ENCODE assay signal across 9 cellular contexts in the genomic region with DNA sequence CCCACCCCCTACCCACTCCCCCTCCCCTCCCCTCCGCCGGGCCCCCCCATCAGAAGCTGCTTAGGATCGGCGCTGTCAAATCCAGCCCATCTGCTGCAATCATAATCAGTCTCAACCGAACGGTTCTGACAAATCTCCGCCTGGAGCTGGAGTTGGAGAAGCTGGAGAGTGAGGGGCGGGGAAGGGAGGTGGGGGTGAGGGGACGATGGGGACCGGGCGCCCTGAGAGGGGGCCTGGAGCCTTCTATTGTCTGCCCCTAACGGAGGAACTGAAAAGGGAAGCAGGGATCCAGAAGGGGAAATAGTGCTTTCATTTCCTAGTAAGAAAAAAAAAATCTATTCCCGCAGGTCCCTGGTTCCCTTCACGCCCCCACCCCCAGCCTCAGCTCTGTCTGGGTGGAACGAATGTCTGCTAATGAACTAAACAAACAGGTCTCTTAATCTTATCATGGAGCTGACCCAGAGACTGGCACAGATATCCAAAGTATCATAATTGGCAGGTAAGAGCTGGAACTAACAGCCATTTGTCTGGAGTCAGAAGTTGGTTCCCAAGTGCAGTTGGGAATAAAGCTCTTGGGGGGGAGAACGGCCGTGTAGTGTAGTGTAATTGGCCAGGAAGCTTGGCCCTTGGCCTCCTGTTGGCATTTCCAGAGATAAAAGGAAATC.
A peak's percentile ranks its signal among the peaks of the same experiment; 100 is the strongest.
DNase-seq lines count a peak whose midpoint lies in the region; ATAC-seq, FAIRE-seq and TF ChIP-seq lines count a peak whose summit lies in the region.
"Had no signal": no experiment of that assay in that cellular context is flagged by ENCODE, and none has a peak within 500 bp of the region (broad histone marks: within the 10 kb centered on the region; RNA-seq: fewer than 3 reads in every experiment).

No MANE protein-coding gene starts in this region.

- in situ Hi-C loops in astrocyte of the cerebellum (cut with HindIII; ENCODE audit: low sequenced_read_pairs), result no loop called here

- ATAC-seq in upper lobe of left lung (ENCODE audit: low FRiP score in 2 of 2) (no peak), GM18867 (IDR thresholded peaks at IDR 0.05; ENCODE audit: unreplicated experiment) (no peak)

- no peaks in the 10 kb centered on the region for H3K36me3 Mint-ChIP-seq in MCF 10A (ENCODE audit: insufficient read depth, unreplicated experiment)
- no peaks in the 10 kb centered on the region for H3K36me3 Mint-ChIP-seq in CD4-positive, alpha-beta memory T cell

- DNase-seq in breast epithelium (ENCODE audit: low spot score in 2 of 2), result no peak
- no peak for DNase-seq in MCF 10A (ENCODE audit: unreplicated experiment)
- DNase-seq in astrocyte of the cerebellum (ENCODE audit: low read depth), result no peak
- no peak for DNase-seq in keratinocyte (ENCODE audit: low read depth, low spot score)
- no peak for DNase-seq in upper lobe of left lung
- no peak for DNase-seq in CD4-positive, alpha-beta memory T cell
- DNase-seq in activated naive CD4-positive, alpha-beta T cell (lab: John Stamatoyannopoulos, UW), result no peak

- H3K4me2 ChIP-seq in keratinocyte (ENCODE audit: control insufficient read depth, extremely low read depth, insufficient read depth, low read depth, low read length), result peak overlapping the region; percentile 82

- TF ChIP-seq POLR2A in breast epithelium (IDR thresholded peaks at IDR 0.05) (no peak), upper lobe of left lung (IDR thresholded peaks at IDR 0.05) (no peak)

- H2AFZ ChIP-seq in keratinocyte (ENCODE audit: control insufficient read depth, low read length), result no peak overlapping the region

- H3K27ac ChIP-seq in breast epithelium, result peak overlapping the region; percentile 30 to 65
- H3K27ac ChIP-seq in keratinocyte (ENCODE audit: control insufficient read depth, insufficient read depth, low read length), result no peak overlapping the region
- peak overlapping the region; percentile 57 to 80 (median 72) for H3K27ac ChIP-seq in upper lobe of left lung
- H3K27ac ChIP-seq in CD4-positive, alpha-beta memory T cell (ENCODE audit: low read depth, low read length), result no peak overlapping the region
- H3K27ac ChIP-seq: BLaER1 had no signal

- intact Hi-C loops in breast epithelium (cut with DNase I; ENCODE audit: low total_unique reads) (no loop called here), MCF 10A (cut with micrococcal nuclease) (no loop called here)
- intact Hi-C loops in CD4-positive, alpha-beta memory T cell (cut with micrococcal nuclease), result no loop called here

- peak; percentile 41 for FAIRE-seq in keratinocyte (lab: Jason Lieb, UNC)

- H4K20me1 ChIP-seq in keratinocyte (ENCODE audit: control insufficient read depth, extremely low read depth, insufficient read depth, low read length), result no peaks in the 10 kb centered on the region

- H3K4me3 Mint-ChIP-seq in MCF 10A (ENCODE audit: unreplicated experiment), result no peak overlapping the region
- no peak overlapping the region for H3K4me3 Mint-ChIP-seq in CD4-positive, alpha-beta memory T cell

- H3K79me2 ChIP-seq in keratinocyte (ENCODE audit: control insufficient read depth, insufficient read depth, low read length), result no peaks in the 10 kb centered on the region

- dilution Hi-C loops in keratinocyte (cut with MboI; ENCODE audit: extremely low pct_ligation_motif_present, low sequenced_read_pairs), result no loop called here

- no peaks in the 10 kb centered on the region for H3K27me3 Mint-ChIP-seq in MCF 10A (ENCODE audit: insufficient read depth, unreplicated experiment)
- H3K27me3 Mint-ChIP-seq in CD4-positive, alpha-beta memory T cell, result peaks cover 3 to 14% of the 10 kb centered on the region in 2 donors

- H3K9me1 ChIP-seq in keratinocyte (ENCODE audit: control insufficient read depth, extremely low read depth, insufficient read depth, low read length), result no peaks in the 10 kb centered on the region

- no peaks in the 10 kb centered on the region for H3K4me1 ChIP-seq in breast epithelium
- peaks cover 2% of the 10 kb centered on the region for H3K4me1 ChIP-seq in keratinocyte (ENCODE audit: control insufficient read depth, extremely low read depth, insufficient read depth, low read length)
- peaks cover 0 to 22% (median 7%) of the 10 kb centered on the region in 4 donors for H3K4me1 ChIP-seq in upper lobe of left lung
- H3K4me1 ChIP-seq in CD4-positive, alpha-beta memory T cell (ENCODE audit: insufficient read depth, low read length), result no peaks in the 10 kb centered on the region
- H3K4me1 ChIP-seq: BLaER1 had no signal

- POLR2A ChIA-PET in MCF 10A (lab: Yijun Ruan, JAX), result no interaction called here
- POLR2A ChIA-PET in CD4-positive, alpha-beta memory T cell (lab: Charles Lee; ENCODE audit: partially characterized antibody), result no interaction called here

- CTCF ChIA-PET in MCF 10A (lab: Yijun Ruan, JAX), result interaction anchor here (0.6 to 1.2 kb wide), 4 partner anchors 54 to 515 kb away, joined by 3 to 5 read pairs (median 4); no protein-coding TSS in a partner anchor
- CTCF ChIA-PET in CD4-positive, alpha-beta memory T cell (lab: Charles Lee; ENCODE audit: partially characterized antibody), result no interaction called here

- 0 to 1% methylated on average over 11 to 15 of the region's 17 CpGs for WGBS in upper lobe of left lung, 2 donors

- TF ChIP-seq CTCF in breast epithelium (IDR thresholded peaks at IDR 0.05), result no peak
- TF ChIP-seq CTCF in MCF 10A (IDR thresholded peaks at IDR 0.05; ENCODE audit: unreplicated experiment), result no peak
- TF ChIP-seq CTCF in astrocyte of the cerebellum (IDR thresholded peaks at IDR 0.05; ENCODE audit: low read depth, low read length, missing control alignments), result no peak
- no peak for TF ChIP-seq CTCF in keratinocyte (optimal IDR thresholded peaks at IDR 0.05 in 1 of 3, IDR thresholded peaks at IDR 0.05 in 1 of 3, conservative IDR thresholded peaks at IDR 0.05 in 1 of 3; ENCODE audit: extremely low read depth in 1 of 3, insufficient read depth in 2 of 3, low read length in 3 of 3)
- TF ChIP-seq CTCF in upper lobe of left lung (IDR thresholded peaks at IDR 0.05), result no peak

- H3K9ac ChIP-seq in keratinocyte (ENCODE audit: control insufficient read depth, extremely low read depth, insufficient read depth, low read length), result no peak overlapping the region
- H3K9ac ChIP-seq: BLaER1 had no signal

- no peaks in the 10 kb centered on the region for H3K9me3 Mint-ChIP-seq in MCF 10A (ENCODE audit: unreplicated experiment)
- peaks cover 0 to 9% (median 2%) of the 10 kb centered on the region in 8 donors for H3K9me3 Mint-ChIP-seq in CD4-positive, alpha-beta memory T cell

- H3K27me3 ChIP-seq in breast epithelium, result peaks cover 0 to 4% of the 10 kb centered on the region in 2 donors
- no peaks in the 10 kb centered on the region for H3K27me3 ChIP-seq in keratinocyte (ENCODE audit: control insufficient read depth, extremely low read depth, insufficient read depth, low read length)
- peaks cover 0 to 3% (median 0%) of the 10 kb centered on the region in 4 donors for H3K27me3 ChIP-seq in upper lobe of left lung
- H3K27me3 ChIP-seq in CD4-positive, alpha-beta memory T cell (ENCODE audit: insufficient read depth, low read length), result no peaks in the 10 kb centered on the region

- H3K36me3 ChIP-seq in breast epithelium (no peaks in the 10 kb centered on the region), keratinocyte (ENCODE audit: control insufficient read depth in 2 of 2, extremely low read depth in 1 of 2, insufficient read depth in 2 of 2, low read length in 2 of 2) (no peaks in the 10 kb centered on the region), upper lobe of left lung (no peaks in the 10 kb centered on the region)
- H3K36me3 ChIP-seq in CD4-positive, alpha-beta memory T cell (ENCODE audit: insufficient read depth, low read length), result no peaks in the 10 kb centered on the region
- H3K36me3 ChIP-seq: BLaER1 had no signal

- H3K4me1 Mint-ChIP-seq in MCF 10A (ENCODE audit: insufficient read depth, unreplicated experiment), result no peaks in the 10 kb centered on the region
- H3K4me1 Mint-ChIP-seq in CD4-positive, alpha-beta memory T cell, result peaks cover 0 to 6% (median 0%) of the 10 kb centered on the region in 4 donors

- no peak for TF ChIP-seq EP300 in upper lobe of left lung (IDR thresholded peaks at IDR 0.05)

- no peaks in the 10 kb centered on the region for H3K9me3 ChIP-seq in breast epithelium
- H3K9me3 ChIP-seq in keratinocyte (ENCODE audit: control insufficient read depth, low read depth, low read length), result no peaks in the 10 kb centered on the region
- H3K9me3 ChIP-seq in upper lobe of left lung, result no peaks in the 10 kb centered on the region
- H3K9me3 ChIP-seq in CD4-positive, alpha-beta memory T cell (ENCODE audit: control insufficient read depth in 1 of 2, low read length in 2 of 2), result no peaks in the 10 kb centered on the region
- H3K9me3 ChIP-seq: BLaER1 had no signal

- peak overlapping the region; percentile 38 to 70 (median 57) for H3K4me3 ChIP-seq in breast epithelium
- H3K4me3 ChIP-seq in astrocyte of the cerebellum (ENCODE audit: low read depth, low read length), result peak overlapping the region; percentile 46
- peak overlapping the region; percentile 22 to 57 (median 56) for H3K4me3 ChIP-seq in keratinocyte (ENCODE audit: control insufficient read depth in 2 of 3, extremely low read depth in 1 of 3, insufficient read depth in 2 of 3, low read depth in 1 of 3, low read length in 3 of 3)
- H3K4me3 ChIP-seq in upper lobe of left lung, result peak overlapping the region; percentile 49 to 63 (median 59)
- no peak overlapping the region for H3K4me3 ChIP-seq in CD4-positive, alpha-beta memory T cell (ENCODE audit: low read length in 2 of 2)

- no TSS peak for BruUV-seq in MCF 10A (replicated peaks; lab: Mats Ljungman, UMichigan)

- H3K27ac Mint-ChIP-seq in MCF 10A (ENCODE audit: low read depth, unreplicated experiment), result no peak overlapping the region
- H3K27ac Mint-ChIP-seq in CD4-positive, alpha-beta memory T cell, result no peak overlapping the region

Comparison
In these comparisons a context has a peak if more than half of its experiments do, and no peak if none do; other contexts are left out.
1. H3K27ac ChIP-seq: peak in breast epithelium (2 of 2) and upper lobe of left lung (4 of 4); none in keratinocyte (single experiment) and CD4-positive, alpha-beta memory T cell (single experiment).
2. H3K4me3 ChIP-seq: peak in breast epithelium (3 of 3), astrocyte of the cerebellum (single experiment), keratinocyte (3 of 3) and upper lobe of left lung (4 of 4); none in CD4-positive, alpha-beta memory T cell (0 of 2).